17 cellular contexts compared by ENCODE assay signal in genomic region chr19:33777753-33778088, GRCh38. TPM values are rescaled to one million over a fixed set of nuclear protein-coding genes. Genes with fewer than 3 reads are reported as not detected.
"Had no signal": no experiment of that assay in that cellular context is flagged by ENCODE, and none has a peak within 500 bp of the region (broad histone marks: within the 10 kb centered on the region; RNA-seq: fewer than 3 reads in every experiment).

No MANE protein-coding gene starts in this region.

- H3K27ac ChIP-seq: dorsolateral prefrontal cortex, lower lobe of right lung, neutrophil, pancreas, thoracic aorta, tibial nerve, upper lobe of left lung, uterus had no signal

- H3K4me1 ChIP-seq: pancreas, uterus had no signal

- H3K27me3 ChIP-seq: upper lobe of left lung had no signal

- H3K9me3 ChIP-seq: lower lobe of right lung, neutrophil, pancreas, thoracic aorta, tibial nerve, upper lobe of left lung, uterus had no signal

- H3K36me3 Mint-ChIP-seq: immature natural killer cell; memory B cell; natural killer cell; stimulated activated effector memory CD8-positive, alpha-beta T cell treated with anti-CD3 and anti-CD28 coated beads, Interleukin-12 subunit alpha, Interleukin-12 subunit beta, amount 100 ng/mL, for 72 hours had no signal

- H3K4me3 ChIP-seq: lower lobe of right lung, smooth muscle cell, uterus had no signal

- H3K9me3 Mint-ChIP-seq: immature natural killer cell; memory B cell; natural killer cell; stimulated activated effector memory CD8-positive, alpha-beta T cell treated with anti-CD3 and anti-CD28 coated beads, Interleukin-12 subunit alpha, Interleukin-12 subunit beta, amount 100 ng/mL, for 72 hours; stimulated activated naive CD8-positive, alpha-beta T cell treated with anti-CD3 and anti-CD28 coated beads, Interleukin-15, Interleukin-2, amounts not matched to agents 100 ng/mL and 50 ng/mL, for 24 hours had no signal

- H3K36me3 ChIP-seq: lower lobe of right lung, neutrophil, pancreas, thoracic aorta, tibial nerve, upper lobe of left lung, uterus had no signal

- H3K4me3 Mint-ChIP-seq: memory B cell; natural killer cell; stimulated activated naive CD8-positive, alpha-beta T cell treated with anti-CD3 and anti-CD28 coated beads, Interleukin-15, Interleukin-2, amounts not matched to agents 100 ng/mL and 50 ng/mL, for 24 hours had no signal

- H3K27ac Mint-ChIP-seq: memory B cell; natural killer cell; stimulated activated effector memory CD8-positive, alpha-beta T cell treated with anti-CD3 and anti-CD28 coated beads, Interleukin-12 subunit alpha, Interleukin-12 subunit beta, amount 100 ng/mL, for 72 hours; stimulated activated naive CD8-positive, alpha-beta T cell treated with anti-CD3 and anti-CD28 coated beads, Interleukin-15, Interleukin-2, amounts not matched to agents 100 ng/mL and 50 ng/mL, for 24 hours had no signal

- FAIRE-seq: colon, frontal cortex, keratinocyte, pancreas had no signal

RNA-seq across cellular contexts. Expression of gene KCTD15, which starts 18.9 kb away (rescaled TPM):
- polyA plus RNA-seq: immature natural killer cell had no signal
